ENCODE assay signal across 22 cellular contexts in the genomic region with DNA sequence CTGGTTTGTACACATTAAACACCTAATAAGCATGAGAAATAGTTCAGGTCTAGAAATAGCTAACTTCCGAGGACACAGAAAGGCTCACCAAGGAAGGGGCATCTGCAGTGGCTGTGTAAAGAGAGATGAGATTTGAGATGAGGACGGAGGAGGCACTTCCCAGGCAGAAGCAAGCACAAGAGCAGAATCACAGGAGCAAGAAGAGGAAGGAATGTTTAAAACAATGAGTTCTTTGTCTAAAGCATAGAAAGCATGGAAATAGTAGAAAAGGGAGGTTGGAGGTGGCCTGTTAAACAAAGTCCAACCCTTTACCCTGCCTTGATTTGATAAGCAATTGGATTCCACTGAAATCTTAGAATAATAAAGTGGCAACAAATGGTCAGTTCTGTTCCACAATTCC.
DNase-seq lines count a peak whose midpoint lies in the region; ATAC-seq and TF ChIP-seq lines count a peak whose summit lies in the region.
"Had no signal": no experiment of that assay in that cellular context is flagged by ENCODE, and none has a peak within 500 bp of the region (broad histone marks: within the 10 kb centered on the region; RNA-seq: fewer than 3 reads in every experiment).

No MANE protein-coding gene starts in this region.

- peak overlapping the region; percentile 69 for H3K27ac Mint-ChIP-seq in nephron progenitor cell
- H3K27ac Mint-ChIP-seq: CD14-positive monocyte had no signal

- H3K4me3 Mint-ChIP-seq in nephron progenitor cell = no peak overlapping the region
- H3K4me3 Mint-ChIP-seq: CD14-positive monocyte had no signal

- no peak for TF ChIP-seq CTCF in nephron progenitor cell (IDR thresholded peaks at IDR 0.05)

- H3K4me1 Mint-ChIP-seq in nephron progenitor cell = peaks cover 8% of the 10 kb centered on the region
- H3K4me1 Mint-ChIP-seq: CD14-positive monocyte had no signal

- H3K36me3 Mint-ChIP-seq in nephron progenitor cell (ENCODE audit: low read depth) = peaks cover 61% of the 10 kb centered on the region

- H3K27me3 Mint-ChIP-seq in nephron progenitor cell (ENCODE audit: low read depth, poor library complexity) = no peaks in the 10 kb centered on the region

- no peaks in the 10 kb centered on the region for H3K9me3 Mint-ChIP-seq in nephron progenitor cell

- no peak for ATAC-seq in HG03097 (IDR thresholded peaks at IDR 0.05; ENCODE audit: low FRiP score, unreplicated experiment)
- ATAC-seq: GM12878, HCT116, HepG2 had no signal

- DNase-seq in NCI-H146 (lab: John Stamatoyannopoulos, UW) = peak; percentile 36
- DNase-seq in foreskin melanocyte = peak; percentile 34
- no peak for DNase-seq in nephron progenitor cell
- DNase-seq in SKM-1 treated with dmso at 0.1 percent for 144 hours (lab: John Stamatoyannopoulos, UW; ENCODE audit: unreplicated experiment) = no peak
- DNase-seq in AML-193 (lab: John Stamatoyannopoulos, UW) = no peak
- no peak for DNase-seq in SHP77 treated with DMSO at 0.1 percent for 48 hours (lab: John Stamatoyannopoulos, UW)
- DNase-seq: COR-L47, DMS153, EL, GOT3, KBM-7, NCI-H1105 treated with DMSO at 0.1 percent for 48 hours, NCI-H187, NCI-H2107, NCI-H510A treated with DMSO at 0.1 percent for 48 hours, RPMI8226, SIG-M5 had no signal

Comparison
In these comparisons a context has a peak if more than half of its experiments do, and no peak if none do; other contexts are left out.
1. DNase-seq: peak in NCI-H146 (single experiment) and foreskin melanocyte (single experiment); none in nephron progenitor cell (single experiment), SKM-1 treated with dmso at 0.1 percent for 144 hours (single experiment), AML-193 (0 of 2) and SHP77 treated with DMSO at 0.1 percent for 48 hours (single experiment).